Comparison of ENCODE assay signal across 1 cellular context in the genomic region with DNA sequence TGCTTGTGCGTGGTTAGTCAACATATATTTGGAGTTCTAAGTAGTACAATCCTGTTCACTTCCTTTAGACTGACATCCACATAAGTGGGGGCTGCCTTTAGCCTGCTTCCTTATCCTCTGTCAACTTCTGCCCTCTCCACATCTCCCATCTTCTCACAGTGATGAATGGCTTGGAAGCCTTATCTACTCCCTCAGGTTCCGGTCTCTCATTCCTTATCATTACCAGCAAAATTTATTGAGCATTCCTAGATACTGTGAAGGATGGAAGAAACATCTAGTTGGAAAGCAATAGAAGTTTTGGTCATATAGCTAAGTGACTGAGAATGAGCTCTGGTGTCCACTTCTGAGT.
TF ChIP-seq lines count a peak whose summit lies in the region.

No MANE protein-coding gene starts in this region.

TF ChIP-seq in IMR-90, 13 proteins besides CTCF, POLR2A, EP300 and RAD21:
- TF ChIP-seq MAZ (IDR thresholded peaks at IDR 0.05; ENCODE audit: borderline replicate concordance, low read depth, low read length) (no peak), FOS (IDR thresholded peaks at IDR 0.05; ENCODE audit: low read depth, low read length) (no peak), NFE2L2 (IDR thresholded peaks at IDR 0.05; ENCODE audit: low read depth, low read length) (no peak), MAFK (IDR thresholded peaks at IDR 0.05; ENCODE audit: low read depth, low read length) (no peak), CHD1 (IDR thresholded peaks at IDR 0.05; ENCODE audit: low read depth, low read length) (no peak), RFX5 (IDR thresholded peaks at IDR 0.05; ENCODE audit: low read depth, low read length) (no peak), CEBPB (IDR thresholded peaks at IDR 0.05; ENCODE audit: low read depth, low read length) (no peak), RCOR1 (IDR thresholded peaks at IDR 0.05; ENCODE audit: insufficient replicate concordance, low read length) (no peak), BHLHE40 (IDR thresholded peaks at IDR 0.05; ENCODE audit: low read depth, low read length) (no peak), MXI1 (IDR thresholded peaks at IDR 0.05; ENCODE audit: borderline replicate concordance, low read depth, low read length) (no peak), SMC3 (IDR thresholded peaks at IDR 0.05; ENCODE audit: low read depth, low read length) (no peak)
- TF ChIP-seq, protein P1, sequence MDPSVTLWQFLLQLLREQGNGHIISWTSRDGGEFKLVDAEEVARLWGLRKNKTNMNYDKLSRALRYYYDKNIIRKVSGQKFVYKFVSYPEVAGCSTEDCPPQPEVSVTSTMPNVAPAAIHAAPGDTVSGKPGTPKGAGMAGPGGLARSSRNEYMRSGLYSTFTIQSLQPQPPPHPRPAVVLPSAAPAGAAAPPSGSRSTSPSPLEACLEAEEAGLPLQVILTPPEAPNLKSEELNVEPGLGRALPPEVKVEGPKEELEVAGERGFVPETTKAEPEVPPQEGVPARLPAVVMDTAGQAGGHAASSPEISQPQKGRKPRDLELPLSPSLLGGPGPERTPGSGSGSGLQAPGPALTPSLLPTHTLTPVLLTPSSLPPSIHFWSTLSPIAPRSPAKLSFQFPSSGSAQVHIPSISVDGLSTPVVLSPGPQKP (IDR thresholded peaks at IDR 0.05; ENCODE audit: borderline replicate concordance, low read depth, low read length): no peak
- TF ChIP-seq, protein P2, sequence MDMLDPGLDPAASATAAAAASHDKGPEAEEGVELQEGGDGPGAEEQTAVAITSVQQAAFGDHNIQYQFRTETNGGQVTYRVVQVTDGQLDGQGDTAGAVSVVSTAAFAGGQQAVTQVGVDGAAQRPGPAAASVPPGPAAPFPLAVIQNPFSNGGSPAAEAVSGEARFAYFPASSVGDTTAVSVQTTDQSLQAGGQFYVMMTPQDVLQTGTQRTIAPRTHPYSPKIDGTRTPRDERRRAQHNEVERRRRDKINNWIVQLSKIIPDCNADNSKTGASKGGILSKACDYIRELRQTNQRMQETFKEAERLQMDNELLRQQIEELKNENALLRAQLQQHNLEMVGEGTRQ (IDR thresholded peaks at IDR 0.05; ENCODE audit: low read depth, low read length): no peak
